9 cellular contexts compared by ENCODE assay signal in the genomic region with DNA sequence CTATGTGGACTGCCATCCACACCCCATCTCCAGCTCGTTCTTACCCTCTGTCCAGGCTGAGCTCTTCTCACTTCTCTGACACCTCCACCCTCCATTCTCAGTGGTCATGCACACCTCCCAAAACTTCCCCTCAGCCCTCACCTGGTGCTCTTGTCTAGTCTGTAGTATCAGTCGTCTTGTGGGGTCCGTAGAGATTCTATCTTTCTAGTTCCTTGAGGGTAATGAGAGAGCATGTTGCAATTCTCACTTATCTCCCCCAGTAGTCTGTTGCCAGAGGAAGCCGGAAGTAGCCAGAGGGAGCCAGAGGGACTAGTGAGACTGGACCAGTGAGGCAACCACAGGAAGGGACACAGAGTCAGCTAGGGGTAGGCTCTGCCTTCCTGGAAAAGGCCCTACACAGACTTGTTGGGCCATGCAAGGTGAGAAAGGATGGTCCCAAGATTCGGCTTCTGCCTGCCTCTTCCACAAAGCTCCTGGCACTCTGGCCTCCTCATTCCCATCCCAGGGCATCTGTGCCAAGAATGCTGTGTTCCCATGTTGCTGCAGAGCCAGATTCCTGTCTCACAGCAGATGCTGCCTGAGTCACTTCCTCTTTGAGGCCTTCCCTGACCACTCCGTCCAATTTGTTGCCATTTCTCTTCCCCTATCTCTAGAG. TPM values are rescaled to one million over a fixed set of nuclear protein-coding genes. Genes with fewer than 3 reads are reported as not detected.
DNase-seq lines count a peak whose midpoint lies in the region; ATAC-seq and TF ChIP-seq lines count a peak whose summit lies in the region.
"Had no signal": no experiment of that assay in that cellular context is flagged by ENCODE, and none has a peak within 500 bp of the region (broad histone marks: within the 10 kb centered on the region; RNA-seq: fewer than 3 reads in every experiment).

No MANE protein-coding gene starts in this region.

- H3K27me3 ChIP-seq in mesendoderm (ENCODE audit: insufficient read depth, low read length, poor library complexity) (no peaks in the 10 kb centered on the region), stomach (no peaks in the 10 kb centered on the region)

- H2BK15ac ChIP-seq in mesendoderm (replicated peaks; ENCODE audit: low read depth) = no peak overlapping the region

- peaks cover 8% of the 10 kb centered on the region for H3K9me3 Mint-ChIP-seq in MCF 10A (ENCODE audit: unreplicated experiment)

- no peaks in the 10 kb centered on the region for H3K79me1 ChIP-seq in mesendoderm (ENCODE audit: low read length)

- no peak overlapping the region for H3K23ac ChIP-seq in mesendoderm (ENCODE audit: low read length)

- H4K5ac ChIP-seq in mesendoderm (ENCODE audit: low read length) = no peak overlapping the region

- H2BK120ac ChIP-seq in mesendoderm (ENCODE audit: low read depth, low read length) = no peak overlapping the region

- no peak overlapping the region for H2BK5ac ChIP-seq in mesendoderm (ENCODE audit: low read length)

- no peaks in the 10 kb centered on the region for H3K27me3 Mint-ChIP-seq in MCF 10A (ENCODE audit: insufficient read depth, unreplicated experiment)

- H3K18ac ChIP-seq in mesendoderm (ENCODE audit: low read length) = no peak overlapping the region

- H3K36me3 Mint-ChIP-seq in MCF 10A (ENCODE audit: insufficient read depth, unreplicated experiment) = no peaks in the 10 kb centered on the region

- DNase-seq in CD1c-positive myeloid dendritic cell (ENCODE audit: extremely low spot score) (peak; percentile 58), LHCN-M2 (ENCODE audit: low read depth) (peak; percentile 96), MCF 10A (ENCODE audit: unreplicated experiment) (peak; percentile 95), mesendoderm (peak; percentile 58), stomach (no peak), inferior parietal cortex (ENCODE audit: extremely low spot score) (no peak)
- DNase-seq in stimulated activated CD4-positive, alpha-beta T cell treated with anti-CD3 and anti-CD28 coated beads, Interleukin-15, amount 100 ng/mL, for 24 hours = no peak

- BruUV-seq in MCF 10A (replicated peaks; lab: Mats Ljungman, UMichigan) = no TSS peak

- H3K4me3 Mint-ChIP-seq in MCF 10A (ENCODE audit: unreplicated experiment) = no peak overlapping the region
- H3K4me3 Mint-ChIP-seq: IgD-negative memory B cell had no signal

- no peaks in the 10 kb centered on the region for H3K79me2 ChIP-seq in mesendoderm (ENCODE audit: control insufficient read depth, insufficient read depth, low read length)

- no peak overlapping the region for H3K4me2 ChIP-seq in mesendoderm (ENCODE audit: low read length)

- H3K4me1 ChIP-seq in mesendoderm (ENCODE audit: control insufficient read depth, low read depth, low read length) = no peaks in the 10 kb centered on the region
- peaks cover 0 to 6% (median 0%) of the 10 kb centered on the region in 4 donors for H3K4me1 ChIP-seq in stomach

- H3K27ac ChIP-seq in mesendoderm (ENCODE audit: low read depth, low read length) = no peak overlapping the region
- H3K27ac ChIP-seq in stomach = no peak overlapping the region

- intact Hi-C loops in MCF 10A (cut with micrococcal nuclease) (no loop called here), stomach (cut with DNase I; ENCODE audit: low total_unique reads) (no loop called here)

- no CpG with 5 or more reads among the region's 6 CpGs for WGBS in mesendoderm (ENCODE audit: extremely low coverage, insufficient coverage, low lambda C conversion rate)
- 62 to 81% (median 76%) methylated on average over 6 of the region's 6 CpGs for WGBS in stomach, 5 donors

- H3K9ac ChIP-seq in mesendoderm (ENCODE audit: low read length) = no peak overlapping the region

- peaks cover 12% of the 10 kb centered on the region for H3K4me1 Mint-ChIP-seq in MCF 10A (ENCODE audit: insufficient read depth, unreplicated experiment)

- no peaks in the 10 kb centered on the region for H3K9me3 ChIP-seq in stomach

- H3K4me3 ChIP-seq in mesendoderm (ENCODE audit: low read length) (no peak overlapping the region), stomach (no peak overlapping the region)

- TF ChIP-seq EP300 in stomach (IDR thresholded peaks at IDR 0.05) = no peak

- CTCF ChIA-PET in MCF 10A (lab: Yijun Ruan, JAX) = interaction anchor here (0.6 to 0.8 kb wide), 3 partner anchors 20 to 85 kb away, joined by 3 to 4 read pairs (median 3); no protein-coding TSS in a partner anchor

- H3K27ac Mint-ChIP-seq in MCF 10A (ENCODE audit: low read depth, unreplicated experiment) = peak overlapping the region; percentile 52
- H3K27ac Mint-ChIP-seq: IgD-negative memory B cell had no signal

- H3K36me3 ChIP-seq in mesendoderm (ENCODE audit: control insufficient read depth, insufficient read depth, low read length) (no peaks in the 10 kb centered on the region), stomach (no peaks in the 10 kb centered on the region)

- no peak overlapping the region for H2AK5ac ChIP-seq in mesendoderm (ENCODE audit: low read length)

- H3K4ac ChIP-seq in mesendoderm (ENCODE audit: low read depth, low read length) = no peak overlapping the region

- H3K56ac ChIP-seq in mesendoderm (ENCODE audit: low read length) = no peak overlapping the region

- TF ChIP-seq CTCF in MCF 10A (IDR thresholded peaks at IDR 0.05; ENCODE audit: unreplicated experiment) = no peak
- no peak for TF ChIP-seq CTCF in stomach (IDR thresholded peaks at IDR 0.05)

- POLR2A ChIA-PET in MCF 10A (lab: Yijun Ruan, JAX) = interaction anchor here (0.6 to 2.1 kb wide), 5 partner anchors 33 to 136 kb away, joined by 3 to 8 read pairs (median 3); no protein-coding TSS in a partner anchor

- no peak overlapping the region for H4K8ac ChIP-seq in mesendoderm (ENCODE audit: low read depth, low read length)

- TF ChIP-seq POLR2A in stomach (IDR thresholded peaks at IDR 0.05) = no peak

- no peak for ATAC-seq in GM21717 (IDR thresholded peaks at IDR 0.05; ENCODE audit: unreplicated experiment)

RNA-seq across cellular contexts. Expression of a gene that starts 50.6 kb away (rescaled TPM):
- total RNA-seq in LHCN-M2 (2014; rRNA removed) = 38.6 and 39.7 TPM in 2 replicates
- 16.7 TPM for polyA plus RNA-seq in LHCN-M2 (2012)
- total RNA-seq in MCF 10A (2022) = 61.0 and 106 TPM in 2 replicates
- polyA plus RNA-seq in mesendoderm (2013, experiment 1 of 2) = 52.5 TPM
- 50.7 TPM for polyA plus RNA-seq in mesendoderm (2013, experiment 2 of 2)
- 10 to 100 TPM in 3 of 5 donors, 1 to 10 TPM in 1, under 1 TPM in 1; 0.58 to 22.3 (median 10.7) TPM for total RNA-seq in stomach
- 10 to 100 TPM in 2 of 3 donors, 1 to 10 TPM in 1; 9.9 to 23.2 (median 10.4) TPM for polyA plus RNA-seq in stomach

Comparison
In these comparisons a context has a peak if more than half of its experiments do, and no peak if none do; other contexts are left out.
1. DNase-seq: peak in CD1c-positive myeloid dendritic cell (single experiment), LHCN-M2 (single experiment), MCF 10A (single experiment) and mesendoderm (single experiment); none in stimulated activated CD4-positive, alpha-beta T cell treated with anti-CD3 and anti-CD28 coated beads, Interleukin-15, amount 100 ng/mL, for 24 hours (single experiment), stomach (single experiment) and inferior parietal cortex (single experiment).